In genomic region chr6:130575971-130576370, GRCh38 we compare ENCODE assay signal across 8 cellular contexts.
DNase-seq lines count a peak whose midpoint lies in the region; ATAC-seq and TF ChIP-seq lines count a peak whose summit lies in the region.

No MANE protein-coding gene starts in this region.

- H3K4me1 ChIP-seq in psoas muscle = no peaks in the 10 kb centered on the region
- no peaks in the 10 kb centered on the region for H3K4me1 ChIP-seq in gastroesophageal sphincter

- intact Hi-C loops in psoas muscle (cut with DNase I) = no loop called here

- H3K27me3 ChIP-seq in psoas muscle (ENCODE audit: insufficient read depth in 3 of 3, low read length in 2 of 3) (no peaks in the 10 kb centered on the region), gastroesophageal sphincter (no peaks in the 10 kb centered on the region)

- no peak overlapping the region for H3K4me3 ChIP-seq in NB4 (ENCODE audit: low read depth, low read length)
- H3K4me3 ChIP-seq in psoas muscle = no peak overlapping the region
- no peak overlapping the region for H3K4me3 ChIP-seq in gastroesophageal sphincter

- H3K36me3 ChIP-seq in psoas muscle (ENCODE audit: insufficient read depth in 1 of 2, low read depth in 1 of 2) (no peaks in the 10 kb centered on the region), gastroesophageal sphincter (no peaks in the 10 kb centered on the region)

- H3K9me3 Mint-ChIP-seq in activated naive CD8-positive, alpha-beta T cell treated with anti-CD3 and anti-CD28 coated beads, Interleukin-2, amount 10 ng/mL, durations not matched to agents 7 days and 5 days = peaks cover 22% of the 10 kb centered on the region

- peaks cover 32% of the 10 kb centered on the region for H3K4me1 Mint-ChIP-seq in activated naive CD8-positive, alpha-beta T cell treated with anti-CD3 and anti-CD28 coated beads, Interleukin-2, amount 10 ng/mL, durations not matched to agents 7 days and 5 days

- POLR2A ChIA-PET in activated naive CD8-positive, alpha-beta T cell treated with anti-CD3 and anti-CD28 coated beads, Interleukin-2, amount 10 ng/mL, durations not matched to agents 7 days and 5 days (lab: Charles Lee) = interaction anchor here (0.9 to 2.7 kb wide), 9 partner anchors 14 to 194 kb away, joined by 3 to 22 read pairs (median 4); no protein-coding TSS in a partner anchor

- H3K4me3 Mint-ChIP-seq in activated naive CD8-positive, alpha-beta T cell treated with anti-CD3 and anti-CD28 coated beads, Interleukin-2, amount 10 ng/mL, durations not matched to agents 7 days and 5 days = peak overlapping the region; percentile 70

- peak; percentile 57 for DNase-seq in GDM1 (lab: John Stamatoyannopoulos, UW)
- DNase-seq in NB4 (ENCODE audit: low read depth) = peak; percentile 15
- peak; percentile 77 for DNase-seq in activated naive CD8-positive, alpha-beta T cell treated with anti-CD3 and anti-CD28 coated beads, Interleukin-2, amount 10 ng/mL, durations not matched to agents 7 days and 5 days
- no peak for DNase-seq in A172 (ENCODE audit: low spot score)
- DNase-seq in psoas muscle = no peak
- DNase-seq in SIG-M5 treated with dmso at 0.1 percent for 504 hours (lab: John Stamatoyannopoulos, UW; ENCODE audit: unreplicated experiment) = no peak

- TF ChIP-seq CTCF in NB4 (IDR thresholded peaks at IDR 0.05; ENCODE audit: low read depth, low read length) (no peak), psoas muscle (IDR thresholded peaks at IDR 0.05) (no peak), gastroesophageal sphincter (IDR thresholded peaks at IDR 0.05) (no peak)

- H3K27me3 Mint-ChIP-seq in activated naive CD8-positive, alpha-beta T cell treated with anti-CD3 and anti-CD28 coated beads, Interleukin-2, amount 10 ng/mL, durations not matched to agents 7 days and 5 days = no peaks in the 10 kb centered on the region

- H3K27ac Mint-ChIP-seq in activated naive CD8-positive, alpha-beta T cell treated with anti-CD3 and anti-CD28 coated beads, Interleukin-2, amount 10 ng/mL, durations not matched to agents 7 days and 5 days = peak overlapping the region; percentile 86

- H3K36me3 Mint-ChIP-seq in activated naive CD8-positive, alpha-beta T cell treated with anti-CD3 and anti-CD28 coated beads, Interleukin-2, amount 10 ng/mL, durations not matched to agents 7 days and 5 days = peaks cover 61% of the 10 kb centered on the region

- no peak overlapping the region for H3K27ac ChIP-seq in psoas muscle
- no peak overlapping the region for H3K27ac ChIP-seq in gastroesophageal sphincter

- H3K9me3 ChIP-seq in psoas muscle (peaks cover 4% of the 10 kb centered on the region), gastroesophageal sphincter (peaks cover 0 to 3% (median 0%) of the 10 kb centered on the region in 3 donors)

- TF ChIP-seq POLR2A in NB4 (IDR thresholded peaks at IDR 0.05; ENCODE audit: extremely low read depth, insufficient read length) = no peak
- TF ChIP-seq POLR2A in gastroesophageal sphincter (IDR thresholded peaks at IDR 0.05) = no peak

- no peak for TF ChIP-seq EP300 in gastroesophageal sphincter (IDR thresholded peaks at IDR 0.05)

- ATAC-seq in GM21717 (IDR thresholded peaks at IDR 0.05; ENCODE audit: unreplicated experiment) = peak; percentile 98
- ATAC-seq in activated naive CD8-positive, alpha-beta T cell treated with anti-CD3 and anti-CD28 coated beads, Interleukin-2, amount 10 ng/mL, durations not matched to agents 7 days and 5 days (ENCODE audit: low read depth) = peak; percentile 91
- no peak for ATAC-seq in psoas muscle
- no peak for ATAC-seq in gastroesophageal sphincter

- 77 to 92% (median 88%) methylated on average over 2 of the region's 2 CpGs for WGBS in psoas muscle, 3 donors
- 63 to 83% methylated on average over 1 to 2 of the region's 2 CpGs for WGBS in gastroesophageal sphincter (ENCODE audit: low coverage in 1 of 2), 2 donors

Comparison
In these comparisons a context has a peak if more than half of its experiments do, and no peak if none do; other contexts are left out.
1. DNase-seq: peak in GDM1 (single experiment), NB4 (single experiment) and activated naive CD8-positive, alpha-beta T cell treated with anti-CD3 and anti-CD28 coated beads, Interleukin-2, amount 10 ng/mL, durations not matched to agents 7 days and 5 days (single experiment); none in A172 (single experiment), psoas muscle (0 of 2) and SIG-M5 treated with dmso at 0.1 percent for 504 hours (single experiment).
2. ATAC-seq: peak in GM21717 (single experiment) and activated naive CD8-positive, alpha-beta T cell treated with anti-CD3 and anti-CD28 coated beads, Interleukin-2, amount 10 ng/mL, durations not matched to agents 7 days and 5 days (single experiment); none in psoas muscle (0 of 4) and gastroesophageal sphincter (single experiment).